ENCODE assay signal across 8 cellular contexts in genomic region chr19:54388803-54389144, GRCh38. TPM values are rescaled to one million over a fixed set of nuclear protein-coding genes. Genes with fewer than 3 reads are reported as not detected.
A peak's percentile ranks its signal among the peaks of the same experiment; 100 is the strongest.
DNase-seq lines count a peak whose midpoint lies in the region; ATAC-seq and TF ChIP-seq lines count a peak whose summit lies in the region.

No MANE protein-coding gene starts in this region.

- no peak overlapping the region for H3K9ac ChIP-seq in H9 (ENCODE audit: extremely low read depth, insufficient read length, low read length)
- H3K9ac ChIP-seq in mucosa of rectum (ENCODE audit: low read depth in 1 of 2, low read length in 2 of 2) = peak overlapping the region in 1 of 2 donors; percentile 56

- no peak overlapping the region for H2BK120ac ChIP-seq in H9 (ENCODE audit: low read depth, low read length, poor library complexity, severe bottlenecking)

- H3K27me3 ChIP-seq in ACC112 (ENCODE audit: insufficient read depth, low read length) (peaks cover 30% of the 10 kb centered on the region), H9 (ENCODE audit: insufficient read depth, low read length) (peaks cover 2% of the 10 kb centered on the region; the same call in 1 of the 2 replicates), mucosa of rectum (ENCODE audit: control insufficient read depth in 2 of 2, insufficient read depth in 2 of 2, low read length in 2 of 2) (peaks cover 7 to 10% of the 10 kb centered on the region in 2 donors), gastrocnemius medialis (peaks cover 3 to 7% (median 6%) of the 10 kb centered on the region in 3 donors)

- no peaks in the 10 kb centered on the region for H3K23me2 ChIP-seq in H9 (ENCODE audit: insufficient read length, low read depth, low read length, poor library complexity, severe bottlenecking)

- no peak overlapping the region for H4K5ac ChIP-seq in H9 (ENCODE audit: insufficient read length, low read depth, low read length)

- no peak overlapping the region for H3K18ac ChIP-seq in H9 (ENCODE audit: insufficient read length, low read depth, low read length)

- H4K20me1 ChIP-seq in H9 (ENCODE audit: control insufficient read depth, insufficient read depth, insufficient read length) = no peaks in the 10 kb centered on the region

- TF ChIP-seq CTCF in H9 (conservative IDR thresholded peaks at IDR 0.05) (no peak), gastrocnemius medialis (IDR thresholded peaks at IDR 0.05 in 4 of 5, conservative IDR thresholded peaks at IDR 0.05 in 1 of 5) (no peak)

- H3K27ac Mint-ChIP-seq in H9 = no peak overlapping the region
- H3K27ac Mint-ChIP-seq in activated naive CD4-positive, alpha-beta T cell treated with anti-CD3 and anti-CD28 coated beads, Interleukin-2, amount 50 U/mL, for 72 hours = peak overlapping the region in 1 of 2 donors; percentile 8

- no peak overlapping the region for H4K8ac ChIP-seq in H9 (replicated peaks; ENCODE audit: insufficient read length, low read depth, low read length)

- H3K23ac ChIP-seq in H9 (ENCODE audit: insufficient read length, low read depth, low read length) = no peak overlapping the region

- in situ Hi-C loops in gastrocnemius medialis (cut with MboI; ENCODE audit: low sequenced_read_pairs in 4 of 4) = no loop called here

- no CpG with 5 or more reads among the region's 9 CpGs for WGBS in H9 (ENCODE audit: extremely low coverage, insufficient read length, low lambda C conversion rate)

- peak overlapping the region; percentile 7 for H3K4me2 ChIP-seq in H9 (ENCODE audit: insufficient read depth, insufficient read length, low read length)

- H3K4me1 ChIP-seq in ACC112 (ENCODE audit: control insufficient read depth, insufficient read depth, low read length, unreplicated experiment) (peaks cover 4% of the 10 kb centered on the region), H9 (ENCODE audit: insufficient read depth, low read length) (no peaks in the 10 kb centered on the region), mucosa of rectum (ENCODE audit: control insufficient read depth in 2 of 2, insufficient read depth in 2 of 2, low read length in 2 of 2) (peaks cover 0 to 6% of the 10 kb centered on the region in 2 donors), gastrocnemius medialis (no peaks in the 10 kb centered on the region)

- H3K4me3 Mint-ChIP-seq in H9 = peak overlapping the region in 1 of 2 experiments; percentile 42; a peak in 2 of 5 replicates

- H2BK20ac ChIP-seq in H9 (ENCODE audit: low read depth, low read length, poor library complexity, severe bottlenecking) = no peak overlapping the region

- peaks cover 2 to 29% of the 10 kb centered on the region in 2 experiments; a peak in 2 of 5 replicates for H3K9me3 Mint-ChIP-seq in H9
- H3K9me3 Mint-ChIP-seq in activated naive CD4-positive, alpha-beta T cell treated with anti-CD3 and anti-CD28 coated beads, Interleukin-2, amount 50 U/mL, for 72 hours = no peaks in the 10 kb centered on the region

- H3K36me3 Mint-ChIP-seq in H9 (ENCODE audit: insufficient read depth in 1 of 3, low read depth in 3 of 3) = no peaks in the 10 kb centered on the region
- no peaks in the 10 kb centered on the region for H3K36me3 Mint-ChIP-seq in activated naive CD4-positive, alpha-beta T cell treated with anti-CD3 and anti-CD28 coated beads, Interleukin-2, amount 50 U/mL, for 72 hours

- H3K79me2 ChIP-seq in ACC112 (ENCODE audit: control insufficient read depth, insufficient read depth, low read length, unreplicated experiment) (no peaks in the 10 kb centered on the region), H9 (ENCODE audit: insufficient read depth, low read length) (no peaks in the 10 kb centered on the region)

- H3K36me3 ChIP-seq in ACC112 (ENCODE audit: insufficient read depth, low read length) (no peaks in the 10 kb centered on the region), mucosa of rectum (ENCODE audit: control insufficient read depth in 2 of 2, insufficient read depth in 2 of 2, low read length in 2 of 2) (no peaks in the 10 kb centered on the region), gastrocnemius medialis (no peaks in the 10 kb centered on the region)

- no peaks in the 10 kb centered on the region for H3K79me1 ChIP-seq in H9 (ENCODE audit: insufficient read depth, low read depth, low read length, poor library complexity, severe bottlenecking)

- peak; percentile 72 to 76 for ATAC-seq in activated naive CD4-positive, alpha-beta T cell treated with anti-CD3 and anti-CD28 coated beads, Interleukin-2, amount 50 U/mL, for 72 hours
- ATAC-seq in gastrocnemius medialis = no peak

- H3K4ac ChIP-seq in H9 (ENCODE audit: low read depth, low read length) = no peak overlapping the region

- H3K56ac ChIP-seq in H9 (ENCODE audit: insufficient read length, low read depth, low read length) = no peak overlapping the region

- no peak overlapping the region for H2BK15ac ChIP-seq in H9 (ENCODE audit: low read depth, low read length)

- H3K4me3 ChIP-seq in ACC112 (ENCODE audit: low read depth, low read length) (peak overlapping the region; percentile 60; the same call in 1 of the 2 replicates), mucosa of rectum (ENCODE audit: low read length in 2 of 2) (peak overlapping the region; percentile 50 to 72), gastrocnemius medialis (peak overlapping the region in 2 of 4 donors; percentile 17 to 31)

- H3K9me3 ChIP-seq in H9 (ENCODE audit: control insufficient read depth, low read depth, low read length) (no peaks in the 10 kb centered on the region), mucosa of rectum (ENCODE audit: control insufficient read depth in 2 of 2, low read length in 2 of 2) (no peaks in the 10 kb centered on the region), gastrocnemius medialis (no peaks in the 10 kb centered on the region)

- H3K14ac ChIP-seq in H9 (ENCODE audit: insufficient read depth, low read length) = no peak overlapping the region

- H4K91ac ChIP-seq in H9 (ENCODE audit: insufficient read length, low read depth, low read length) = no peak overlapping the region

- no peak for DNase-seq in H9
- DNase-seq in activated naive CD4-positive, alpha-beta T cell treated with anti-CD3 and anti-CD28 coated beads, Interleukin-2, amount 50 U/mL, for 72 hours (ENCODE audit: low spot score in 2 of 2) = no peak
- DNase-seq in putamen (ENCODE audit: low spot score) = no peak
- no peak for DNase-seq in NCI-H2107 (lab: John Stamatoyannopoulos, UW)
- no peak for DNase-seq in gastrocnemius medialis
- DNase-seq in anterior cingulate cortex (lab: John Stamatoyannopoulos, UW) = no peak

- H2BK12ac ChIP-seq in H9 (ENCODE audit: insufficient read length, low read depth, low read length) = no peak overlapping the region

- H2AK5ac ChIP-seq in H9 (ENCODE audit: insufficient read length, low read length) = no peak overlapping the region

- no peak overlapping the region for H3T11ph ChIP-seq in H9 (ENCODE audit: low read length)

- H3K4me1 Mint-ChIP-seq in H9 = peaks cover 16 to 20% of the 10 kb centered on the region in 2 experiments

- no peak overlapping the region for H2AFZ ChIP-seq in ACC112 (ENCODE audit: low read length, unreplicated experiment)
- no peak overlapping the region for H2AFZ ChIP-seq in H9 (ENCODE audit: low read length)

- H2BK5ac ChIP-seq in H9 (ENCODE audit: insufficient read length, low read length) = no peak overlapping the region

- TF ChIP-seq POLR2A in gastrocnemius medialis (IDR thresholded peaks at IDR 0.05) = no peak

- intact Hi-C loops in gastrocnemius medialis (cut with DNase I; ENCODE audit: low total_unique reads) = no loop called here

- no peak overlapping the region for H3K27ac ChIP-seq in ACC112 (ENCODE audit: low read depth, low read length)
- H3K27ac ChIP-seq in H9 (ENCODE audit: insufficient read length, low read depth, low read length) = no peak overlapping the region
- H3K27ac ChIP-seq in mucosa of rectum (ENCODE audit: low read depth in 2 of 2, low read length in 2 of 2) = peak overlapping the region; percentile 44 to 67
- H3K27ac ChIP-seq in gastrocnemius medialis = no peak overlapping the region

- peaks cover 59% of the 10 kb centered on the region for H3K27me3 Mint-ChIP-seq in H9 (ENCODE audit: low read depth)

RNA-seq across cellular contexts. Expression of gene LAIR1, which starts 24.0 kb away (rescaled TPM):
- total RNA-seq in H9 (2021) (not detected in 2 replicates), gastrocnemius medialis (1 to 10 TPM in 3 of 4 donors, under 1 TPM in 1; 0.12 to 3.5 (median 2.9) TPM)
- total RNA-seq in activated naive CD4-positive, alpha-beta T cell treated with anti-CD3 and anti-CD28 coated beads, Interleukin-2, amount 50 U/mL, for 72 hours = 1 to 10 TPM; 2.9 to 9.9 TPM

RNA-seq across cellular contexts. Expression of gene TTYH1, which starts 26.5 kb away (rescaled TPM):
- total RNA-seq in H9 (2021) = 43.1 and 47.1 TPM in 2 replicates
- under 1 TPM in 1 of 2 donors, not detected in 1; 0.37 TPM for total RNA-seq in activated naive CD4-positive, alpha-beta T cell treated with anti-CD3 and anti-CD28 coated beads, Interleukin-2, amount 50 U/mL, for 72 hours
- total RNA-seq in gastrocnemius medialis = under 1 TPM in 1 of 4 donors, not detected in 3; 0.41 TPM

RNA-seq across cellular contexts. Expression of gene LILRA4, which starts 49.8 kb away (rescaled TPM):
- not detected in 2 replicates for total RNA-seq in H9 (2021)
- total RNA-seq in activated naive CD4-positive, alpha-beta T cell treated with anti-CD3 and anti-CD28 coated beads, Interleukin-2, amount 50 U/mL, for 72 hours = not detected
- not detected for total RNA-seq in gastrocnemius medialis

Comparison
In these comparisons a context has a peak if more than half of its experiments do, and no peak if none do; other contexts are left out.
1. H3K27ac ChIP-seq: peak in mucosa of rectum (2 of 2); none in ACC112 (single experiment), H9 (single experiment) and gastrocnemius medialis (0 of 4).
2. ATAC-seq: peak in activated naive CD4-positive, alpha-beta T cell treated with anti-CD3 and anti-CD28 coated beads, Interleukin-2, amount 50 U/mL, for 72 hours (2 of 2); none in gastrocnemius medialis (0 of 2).
3. RNA of gene TTYH1, which starts 26.5 kb away (total RNA-seq): 43.1 to 47.1 TPM in H9; 0.37 TPM in activated naive CD4-positive, alpha-beta T cell treated with anti-CD3 and anti-CD28 coated beads, Interleukin-2, amount 50 U/mL, for 72 hours and 0.41 TPM in gastrocnemius medialis; every median in the first group is over 10 times any median in the second.